In genomic region chr11:59556883-59557205, GRCh38 we compare ENCODE assay signal across 8 cellular contexts. TPM values are rescaled to one million over a fixed set of nuclear protein-coding genes. Genes with fewer than 3 reads are reported as not detected.
DNase-seq lines count a peak whose midpoint lies in the region; ATAC-seq and TF ChIP-seq lines count a peak whose summit lies in the region.

No MANE protein-coding gene starts in this region.

- peaks cover 0 to 17% (median 0%) of the 10 kb centered on the region in 8 donors for H3K9me3 Mint-ChIP-seq in CD4-positive, alpha-beta memory T cell
- H3K9me3 Mint-ChIP-seq in endothelial cell (ENCODE audit: unreplicated experiment): no peaks in the 10 kb centered on the region

- peaks cover 0 to 11% of the 10 kb centered on the region in 2 donors for H3K36me3 Mint-ChIP-seq in CD4-positive, alpha-beta memory T cell
- peaks cover 4% of the 10 kb centered on the region for H3K36me3 Mint-ChIP-seq in endothelial cell (ENCODE audit: low read depth, unreplicated experiment)

- DNase-seq in CD4-positive, alpha-beta memory T cell: peak in 1 of 5 donors; percentile 46
- DNase-seq in H4 (ENCODE audit: low spot score) (peak; percentile 32), Panc1 (ENCODE audit: low read depth, low spot score) (no peak), endothelial cell (ENCODE audit: low spot score) (no peak), gastrocnemius medialis (no peak), A172 (ENCODE audit: low spot score) (no peak), cerebellum (ENCODE audit: low spot score) (no peak)

- H3K4me1 ChIP-seq in CD4-positive, alpha-beta memory T cell (ENCODE audit: insufficient read depth, low read length): peaks cover 28% of the 10 kb centered on the region
- H3K4me1 ChIP-seq in Panc1 (ENCODE audit: control insufficient read depth, insufficient read depth, low read length) (peaks cover 8% of the 10 kb centered on the region; the same call in 1 of the 2 replicates), gastrocnemius medialis (peaks cover 10 to 13% of the 10 kb centered on the region in 2 donors)

- peak overlapping the region in 1 of 2 donors; percentile 25 for H3K4me3 ChIP-seq in CD4-positive, alpha-beta memory T cell (ENCODE audit: low read length in 2 of 2)
- H3K4me3 ChIP-seq in Panc1 (ENCODE audit: low read depth in 2 of 2, low read length in 2 of 2) (peak overlapping the region; percentile 65 to 96), gastrocnemius medialis (peak overlapping the region in 2 of 4 donors; percentile 48 to 50)

- no peaks in the 10 kb centered on the region for H3K9me3 ChIP-seq in CD4-positive, alpha-beta memory T cell (ENCODE audit: control insufficient read depth in 1 of 2, low read length in 2 of 2)
- H3K9me3 ChIP-seq in Panc1 (ENCODE audit: control insufficient read depth, insufficient read depth, low read depth, low read length) (no peaks in the 10 kb centered on the region), gastrocnemius medialis (no peaks in the 10 kb centered on the region)

- H3K27me3 Mint-ChIP-seq in CD4-positive, alpha-beta memory T cell: peaks cover 2 to 5% of the 10 kb centered on the region in 2 donors
- peaks cover 31% of the 10 kb centered on the region for H3K27me3 Mint-ChIP-seq in endothelial cell (ENCODE audit: unreplicated experiment)

- POLR2A ChIA-PET in CD4-positive, alpha-beta memory T cell (lab: Charles Lee; ENCODE audit: partially characterized antibody): interaction anchor here (1.2 to 2.9 kb wide), 5 partner anchors 9 to 60 kb away, joined by 4 to 22 read pairs (median 6); partner anchors contain the start of gene OSBP
- POLR2A ChIA-PET in Panc1 (lab: Charles Lee): no interaction called here

- no peak for TF ChIP-seq CTCF in Panc1 (IDR thresholded peaks at IDR 0.05)
- no peak for TF ChIP-seq CTCF in endothelial cell (IDR thresholded peaks at IDR 0.05; ENCODE audit: unreplicated experiment)
- TF ChIP-seq CTCF in gastrocnemius medialis (IDR thresholded peaks at IDR 0.05 in 4 of 5, conservative IDR thresholded peaks at IDR 0.05 in 1 of 5): no peak

- ATAC-seq in Panc1: peak; percentile 18
- ATAC-seq in gastrocnemius medialis: no peak
- ATAC-seq in GM21786 (IDR thresholded peaks at IDR 0.05; ENCODE audit: unreplicated experiment): no peak

- intact Hi-C loops in CD4-positive, alpha-beta memory T cell (cut with micrococcal nuclease): loop anchor here (1.0 to 10.0 kb wide), 3 partner anchors 9 to 1842 kb away; partner anchors contain the start of genes DTX4, MED19 and TMX2
- intact Hi-C loops in Panc1 (cut with micrococcal nuclease; ENCODE audit: unreplicated experiment) (loop anchor here (10.0 kb wide), 1 partner anchor 218 kb away; no protein-coding TSS in a partner anchor), gastrocnemius medialis (cut with DNase I; ENCODE audit: low total_unique reads) (no loop called here)

- H3K36me3 ChIP-seq in CD4-positive, alpha-beta memory T cell (ENCODE audit: insufficient read depth, low read length): no peaks in the 10 kb centered on the region
- no peaks in the 10 kb centered on the region for H3K36me3 ChIP-seq in Panc1 (ENCODE audit: control insufficient read depth, insufficient read depth, low read length)
- H3K36me3 ChIP-seq in gastrocnemius medialis: no peaks in the 10 kb centered on the region

- H3K4me1 Mint-ChIP-seq in CD4-positive, alpha-beta memory T cell: peaks cover 28 to 67% (median 51%) of the 10 kb centered on the region in 4 donors
- peaks cover 34% of the 10 kb centered on the region for H3K4me1 Mint-ChIP-seq in endothelial cell (ENCODE audit: unreplicated experiment)

- CTCF ChIA-PET in CD4-positive, alpha-beta memory T cell (lab: Charles Lee; ENCODE audit: partially characterized antibody): interaction anchor here (2.8 kb wide), 1 partner anchor 9 kb away, joined by 12 read pairs; no protein-coding TSS in a partner anchor
- CTCF ChIA-PET in Panc1 (lab: Charles Lee): interaction anchor here (0.6 kb wide), 1 partner anchor 20 kb away, joined by 3 read pairs; no protein-coding TSS in a partner anchor

- H3K27ac Mint-ChIP-seq in CD4-positive, alpha-beta memory T cell: peak overlapping the region in 6 of 7 donors; percentile 31 to 100 (median 82)
- H3K27ac Mint-ChIP-seq in endothelial cell (ENCODE audit: unreplicated experiment): no peak overlapping the region

- in situ Hi-C loops in Panc1 (cut with HindIII; ENCODE audit: low pct_unique_long_range_greater_than_20kb, low sequenced_read_pairs) (no loop called here), gastrocnemius medialis (cut with MboI; ENCODE audit: low sequenced_read_pairs in 4 of 4) (no loop called here)

- H3K27ac ChIP-seq in CD4-positive, alpha-beta memory T cell (ENCODE audit: low read depth, low read length): no peak overlapping the region
- H3K27ac ChIP-seq in Panc1 (ENCODE audit: low read length) (peak overlapping the region; percentile 81), gastrocnemius medialis (peak overlapping the region in 3 of 4 donors; percentile 16 to 58 (median 21))

- no TSS peak for BruUV-seq in Panc1 (replicated peaks; lab: Mats Ljungman, UMichigan)

- no peak for TF ChIP-seq POLR2A in gastrocnemius medialis (IDR thresholded peaks at IDR 0.05)

- H3K27me3 ChIP-seq in CD4-positive, alpha-beta memory T cell (ENCODE audit: insufficient read depth, low read length): no peaks in the 10 kb centered on the region
- H3K27me3 ChIP-seq in Panc1 (ENCODE audit: control insufficient read depth, insufficient read depth, low read length) (no peaks in the 10 kb centered on the region), gastrocnemius medialis (no peaks in the 10 kb centered on the region)

- H3K4me3 Mint-ChIP-seq in CD4-positive, alpha-beta memory T cell: peak overlapping the region; percentile 63 to 85 (median 77)
- H3K4me3 Mint-ChIP-seq in endothelial cell (ENCODE audit: unreplicated experiment): peak overlapping the region; percentile 72

RNA-seq across cellular contexts. Expression of gene OR4D9, which starts 45.5 kb away (rescaled TPM):
- total RNA-seq in CD4-positive, alpha-beta memory T cell: not detected
- not detected for polyA plus RNA-seq in CD4-positive, alpha-beta memory T cell
- not detected in 2 replicates for total RNA-seq in H4 (2014; rRNA removed; shearing (Covaris generic))
- total RNA-seq in Panc1 (2021; ENCODE audit: unreplicated experiment) (not detected), endothelial cell (ENCODE audit: unreplicated experiment) (not detected), gastrocnemius medialis (not detected), cerebellum (not detected)
- polyA plus RNA-seq in Panc1 (2012; ENCODE audit: insufficient read length): not detected
- total RNA-seq in A172 (2014; rRNA removed; shearing (Covaris generic)): not detected in 2 replicates

RNA-seq across cellular contexts. Expression of gene OR4D11, which starts 53.5 kb away (rescaled TPM):
- not detected for total RNA-seq in CD4-positive, alpha-beta memory T cell
- not detected for polyA plus RNA-seq in CD4-positive, alpha-beta memory T cell
- not detected in 2 replicates for total RNA-seq in H4 (2014; rRNA removed; shearing (Covaris generic))
- total RNA-seq in Panc1 (2021; ENCODE audit: unreplicated experiment) (not detected), endothelial cell (ENCODE audit: unreplicated experiment) (not detected), gastrocnemius medialis (not detected), cerebellum (not detected)
- not detected for polyA plus RNA-seq in Panc1 (2012; ENCODE audit: insufficient read length)
- total RNA-seq in A172 (2014; rRNA removed; shearing (Covaris generic)): not detected in 2 replicates

RNA-seq across cellular contexts. Expression of gene OSBP, which starts 58.7 kb away (rescaled TPM):
- total RNA-seq in CD4-positive, alpha-beta memory T cell: 10 to 100 TPM; 55.3 to 55.6 TPM
- polyA plus RNA-seq in CD4-positive, alpha-beta memory T cell: 10 to 100 TPM; 17.4 to 41.5 TPM
- total RNA-seq in H4 (2014; rRNA removed; shearing (Covaris generic)): 20.9 and 21.0 TPM in 2 replicates
- total RNA-seq in Panc1 (2021; ENCODE audit: unreplicated experiment): 35.3 TPM
- 20.2 TPM for polyA plus RNA-seq in Panc1 (2012; ENCODE audit: insufficient read length)
- total RNA-seq in endothelial cell (ENCODE audit: unreplicated experiment): 39.5 TPM
- 10 to 100 TPM; 27.4 to 45.2 (median 34.9) TPM for total RNA-seq in gastrocnemius medialis
- total RNA-seq in A172 (2014; rRNA removed; shearing (Covaris generic)): 16.6 and 16.7 TPM in 2 replicates
- total RNA-seq in cerebellum: 31.1 TPM
